ENCODE assay signal across 17 cellular contexts in the genomic region with DNA sequence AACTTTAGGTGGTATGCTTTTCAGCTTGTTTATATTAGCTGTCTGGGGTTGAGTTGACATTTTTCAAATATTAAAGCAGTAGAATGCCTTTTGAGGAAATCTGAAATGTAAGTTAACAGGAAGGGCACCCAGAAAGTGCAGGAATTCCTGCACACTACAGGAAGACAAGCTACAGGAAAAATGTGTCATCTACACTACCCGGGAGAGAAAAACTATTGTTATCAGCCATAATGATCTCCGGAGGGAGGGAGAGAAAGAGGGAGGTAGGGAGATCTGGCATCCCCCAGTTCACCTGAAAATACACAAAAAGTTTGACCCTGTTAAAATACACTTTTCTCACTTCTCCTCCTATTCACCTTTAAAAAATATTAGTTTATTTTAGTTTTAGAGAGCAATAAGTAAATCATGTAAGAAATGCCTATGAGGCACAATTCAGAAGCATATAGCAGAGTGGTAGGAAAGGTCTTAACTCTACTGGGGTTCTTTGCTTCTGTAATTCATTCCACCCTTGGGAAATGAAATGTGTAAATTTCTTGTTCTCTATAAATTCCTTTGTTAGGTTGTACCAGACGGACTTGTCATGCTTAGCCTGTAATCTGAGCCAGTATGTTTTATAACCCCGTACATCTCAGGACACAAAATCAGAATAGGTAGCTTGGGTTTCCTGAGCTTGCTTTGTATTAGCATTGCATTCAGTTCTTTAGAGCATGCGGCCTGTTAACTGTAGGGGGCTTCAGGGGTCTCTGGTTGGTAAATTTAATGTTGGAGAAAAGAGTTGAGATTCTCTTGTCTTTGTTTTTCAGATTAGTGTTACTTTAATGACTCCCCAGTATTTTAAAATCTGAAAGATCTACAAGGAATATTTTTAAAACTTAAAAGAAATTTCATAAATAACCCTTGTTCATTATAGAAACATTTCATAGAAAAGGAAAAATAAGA. TPM values are rescaled to one million over a fixed set of nuclear protein-coding genes. Genes with fewer than 3 reads are reported as not detected.
DNase-seq lines count a peak whose midpoint lies in the region; ATAC-seq and TF ChIP-seq lines count a peak whose summit lies in the region.
"Had no signal": no experiment of that assay in that cellular context is flagged by ENCODE, and none has a peak within 500 bp of the region (broad histone marks: within the 10 kb centered on the region; RNA-seq: fewer than 3 reads in every experiment).

No MANE protein-coding gene starts in this region.

- H3K27me3 ChIP-seq in CD8-positive, alpha-beta memory T cell (ENCODE audit: insufficient read depth, low read length, poor library complexity, severe bottlenecking), result no peaks in the 10 kb centered on the region
- H3K27me3 ChIP-seq: vagina had no signal

- no peak overlapping the region for H3K27ac ChIP-seq in CD8-positive, alpha-beta memory T cell (ENCODE audit: low read depth, low read length)
- no peak overlapping the region for H3K27ac ChIP-seq in coronary artery
- H3K27ac ChIP-seq: epithelial cell of prostate, vagina had no signal

- peaks cover 15 to 31% (median 19%) of the 10 kb centered on the region in 3 donors for H3K4me1 Mint-ChIP-seq in CD8-positive, alpha-beta memory T cell
- H3K4me1 Mint-ChIP-seq in nephron progenitor cell, result peaks cover 14% of the 10 kb centered on the region
- H3K4me1 Mint-ChIP-seq in CD14-positive monocyte, result peaks cover 11% of the 10 kb centered on the region

- POLR2A ChIA-PET in CD8-positive, alpha-beta memory T cell (lab: Charles Lee), result no interaction called here

- TF ChIP-seq CTCF in nephron progenitor cell (IDR thresholded peaks at IDR 0.05), result no peak
- no peak for TF ChIP-seq CTCF in CD14-positive monocyte (IDR thresholded peaks at IDR 0.05)
- TF ChIP-seq CTCF in coronary artery (IDR thresholded peaks at IDR 0.05), result no peak

- H3K27me3 Mint-ChIP-seq in CD8-positive, alpha-beta memory T cell, result no peaks in the 10 kb centered on the region
- H3K27me3 Mint-ChIP-seq in nephron progenitor cell (ENCODE audit: low read depth, poor library complexity), result peaks cover 4% of the 10 kb centered on the region
- H3K27me3 Mint-ChIP-seq in CD14-positive monocyte (ENCODE audit: low read depth in 3 of 3), result peaks cover 0 to 4% (median 4%) of the 10 kb centered on the region in 3 donors
- H3K27me3 Mint-ChIP-seq: activated CD8-positive, alpha-beta memory T cell treated with anti-CD3 and anti-CD28 coated beads, Interleukin-2, amount 10 ng/mL, durations not matched to agents 7 days and 5 days; activated naive CD8-positive, alpha-beta T cell treated with anti-CD3 and anti-CD28 coated beads, Interleukin-2, amount 50 U/mL, for 24 hours; naive B cell had no signal

- H3K4me3 Mint-ChIP-seq in CD8-positive, alpha-beta memory T cell, result peak overlapping the region in 6 of 7 donors; percentile 10 to 54 (median 24)
- H3K4me3 Mint-ChIP-seq in nephron progenitor cell (no peak overlapping the region), CD14-positive monocyte (no peak overlapping the region)
- H3K4me3 Mint-ChIP-seq: activated CD8-positive, alpha-beta memory T cell treated with anti-CD3 and anti-CD28 coated beads, Interleukin-2, amount 10 ng/mL, durations not matched to agents 7 days and 5 days; activated naive CD8-positive, alpha-beta T cell treated with anti-CD3 and anti-CD28 coated beads, Interleukin-2, amount 50 U/mL, for 24 hours; naive B cell; T-helper 2 cell treated with Interferon-gamma antibody and Interleukin-4, amounts not matched to agents 5 μg/mL and 100 μg/mL, for 36 hours had no signal

- no peak for ATAC-seq in GM18861 (IDR thresholded peaks at IDR 0.05; ENCODE audit: unreplicated experiment)
- no peak for ATAC-seq in GM19463 (IDR thresholded peaks at IDR 0.05; ENCODE audit: unreplicated experiment)
- ATAC-seq: activated CD8-positive, alpha-beta memory T cell treated with anti-CD3 and anti-CD28 coated beads, Interleukin-2, amount 10 ng/mL, durations not matched to agents 7 days and 5 days; activated naive CD8-positive, alpha-beta T cell treated with anti-CD3 and anti-CD28 coated beads, Interleukin-2, amount 50 U/mL, for 24 hours; HepG2 had no signal

- intact Hi-C loops in CD14-positive monocyte (cut with micrococcal nuclease), result no loop called here

- no peak for DNase-seq in CD8-positive, alpha-beta memory T cell
- DNase-seq in NCI-H2171 (lab: John Stamatoyannopoulos, UW) (peak; percentile 14), dermis microvascular lymphatic vessel endothelial cell (ENCODE audit: low read depth in 2 of 2) (peak; percentile 21 to 55), nephron progenitor cell (no peak), CD14-positive monocyte (ENCODE audit: low spot score) (no peak), coronary artery (ENCODE audit: low spot score) (no peak)
- DNase-seq: activated CD8-positive, alpha-beta memory T cell treated with anti-CD3 and anti-CD28 coated beads, Interleukin-2, amount 10 ng/mL, durations not matched to agents 7 days and 5 days; activated naive CD8-positive, alpha-beta T cell treated with anti-CD3 and anti-CD28 coated beads, Interleukin-2, amount 50 U/mL, for 24 hours; AML-193; naive B cell; NCI-H146 had no signal

- H3K36me3 ChIP-seq in CD8-positive, alpha-beta memory T cell (ENCODE audit: insufficient read depth, low read length), result no peaks in the 10 kb centered on the region
- H3K36me3 ChIP-seq: vagina had no signal

- peaks cover 0 to 6% (median 6%) of the 10 kb centered on the region in 3 donors for H3K36me3 Mint-ChIP-seq in CD8-positive, alpha-beta memory T cell
- peaks cover 21% of the 10 kb centered on the region for H3K36me3 Mint-ChIP-seq in nephron progenitor cell (ENCODE audit: low read depth)
- peaks cover 0 to 2% of the 10 kb centered on the region in 2 donors for H3K36me3 Mint-ChIP-seq in CD14-positive monocyte
- H3K36me3 Mint-ChIP-seq: naive B cell had no signal

- H3K4me1 ChIP-seq in CD8-positive, alpha-beta memory T cell (ENCODE audit: insufficient read depth, low read length), result peaks cover 43% of the 10 kb centered on the region

- CTCF ChIA-PET in CD8-positive, alpha-beta memory T cell (lab: Charles Lee), result interaction anchor here (0.7 kb wide), 1 partner anchor 59 kb away, joined by 3 read pairs; no protein-coding TSS in a partner anchor

- H3K9me3 ChIP-seq in CD8-positive, alpha-beta memory T cell (ENCODE audit: low read length), result no peaks in the 10 kb centered on the region
- H3K9me3 ChIP-seq: vagina had no signal

- no peaks in the 10 kb centered on the region for H3K9me3 Mint-ChIP-seq in CD8-positive, alpha-beta memory T cell
- H3K9me3 Mint-ChIP-seq in nephron progenitor cell (peaks cover 9% of the 10 kb centered on the region), CD14-positive monocyte (peaks cover 0 to 3% (median 0%) of the 10 kb centered on the region in 7 donors)
- H3K9me3 Mint-ChIP-seq: activated naive CD8-positive, alpha-beta T cell treated with anti-CD3 and anti-CD28 coated beads, Interleukin-2, amount 50 U/mL, for 24 hours; naive B cell; T-helper 2 cell treated with Interferon-gamma antibody and Interleukin-4, amounts not matched to agents 5 μg/mL and 100 μg/mL, for 36 hours had no signal

- H3K27ac Mint-ChIP-seq in CD8-positive, alpha-beta memory T cell, result peak overlapping the region in 5 of 8 donors; percentile 9 to 49 (median 33)
- peak overlapping the region; percentile 77 for H3K27ac Mint-ChIP-seq in nephron progenitor cell
- no peak overlapping the region for H3K27ac Mint-ChIP-seq in CD14-positive monocyte
- H3K27ac Mint-ChIP-seq: activated CD8-positive, alpha-beta memory T cell treated with anti-CD3 and anti-CD28 coated beads, Interleukin-2, amount 10 ng/mL, durations not matched to agents 7 days and 5 days; activated naive CD8-positive, alpha-beta T cell treated with anti-CD3 and anti-CD28 coated beads, Interleukin-2, amount 50 U/mL, for 24 hours; naive B cell; T-helper 2 cell treated with Interferon-gamma antibody and Interleukin-4, amounts not matched to agents 5 μg/mL and 100 μg/mL, for 36 hours had no signal

- H3K4me3 ChIP-seq in CD8-positive, alpha-beta memory T cell (ENCODE audit: low read length), result no peak overlapping the region
- no peak overlapping the region for H3K4me3 ChIP-seq in coronary artery
- H3K4me3 ChIP-seq: vagina had no signal

RNA-seq across cellular contexts. Expression of a gene that starts 3.3 kb away (rescaled TPM):
- total RNA-seq in CD8-positive, alpha-beta memory T cell, result 1 to 10 TPM; 1.9 to 2.5 TPM
- 18.7 TPM for polyA plus RNA-seq in CD8-positive, alpha-beta memory T cell
- 3.8 and 7.3 TPM in 2 replicates for total RNA-seq in dermis microvascular lymphatic vessel endothelial cell
- 10 to 100 TPM; 18.5 to 28.9 TPM for polyA plus RNA-seq in CD14-positive monocyte

Comparison
In these comparisons a context has a peak if more than half of its experiments do, and no peak if none do; other contexts are left out.
1. DNase-seq: peak in NCI-H2171 (single experiment) and dermis microvascular lymphatic vessel endothelial cell (2 of 2); none in CD8-positive, alpha-beta memory T cell (0 of 5), nephron progenitor cell (single experiment), CD14-positive monocyte (single experiment) and coronary artery (single experiment).
2. H3K27ac Mint-ChIP-seq: peak in CD8-positive, alpha-beta memory T cell (5 of 8) and nephron progenitor cell (single experiment); none in CD14-positive monocyte (0 of 7).
3. H3K4me3 Mint-ChIP-seq: peak in CD8-positive, alpha-beta memory T cell (6 of 7); none in nephron progenitor cell (single experiment) and CD14-positive monocyte (0 of 2).